Comparison of ENCODE assay signal across 16 cellular contexts in the genomic region with DNA sequence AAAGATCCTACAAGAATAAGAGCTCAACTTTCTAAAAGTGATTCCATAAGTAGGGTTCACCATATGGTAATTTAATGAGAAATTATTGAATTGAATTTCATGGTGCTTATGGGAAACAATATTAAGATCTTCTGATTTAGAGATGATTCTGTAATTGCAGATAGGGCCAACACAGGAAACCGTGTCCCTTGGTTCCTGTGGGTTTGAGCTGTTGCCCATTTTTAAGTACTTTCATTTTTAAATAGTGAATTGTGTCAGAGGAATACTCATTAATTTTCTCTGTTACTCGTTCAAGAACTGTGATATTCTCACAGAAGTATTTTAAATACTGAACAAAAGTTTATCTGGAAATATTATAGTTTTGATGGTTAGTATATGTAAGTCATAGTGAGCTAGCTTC.
DNase-seq lines count a peak whose midpoint lies in the region; ATAC-seq and TF ChIP-seq lines count a peak whose summit lies in the region.
"Had no signal": no experiment of that assay in that cellular context is flagged by ENCODE, and none has a peak within 500 bp of the region (broad histone marks: within the 10 kb centered on the region; RNA-seq: fewer than 3 reads in every experiment).

No MANE protein-coding gene starts in this region.

- no peaks in the 10 kb centered on the region for H3K27me3 ChIP-seq in breast epithelium
- H3K27me3 ChIP-seq: suprapubic skin had no signal

- no peak for ATAC-seq in activated CD8-positive, alpha-beta T cell treated with anti-CD3 and anti-CD28 coated beads for 36 hours
- ATAC-seq in activated CD8-positive, alpha-beta T cell treated with anti-CD3 and anti-CD28 coated beads, Interleukin-2, amount 10 ng/mL, durations not matched to agents 7 days and 5 days = no peak
- ATAC-seq in GM21381 (IDR thresholded peaks at IDR 0.05; ENCODE audit: unreplicated experiment) (peak; percentile 63), HG03378 (IDR thresholded peaks at IDR 0.05; ENCODE audit: unreplicated experiment) (peak; percentile 79)
- ATAC-seq: activated CD4-positive, CD25-positive, alpha-beta regulatory T cell treated with anti-CD3 and anti-CD28 coated beads, Interleukin-2, amount 50 U/mL, for 24 hours had no signal

- no peak for TF ChIP-seq POLR2A in breast epithelium (IDR thresholded peaks at IDR 0.05)

- no peak overlapping the region for H3K4me3 Mint-ChIP-seq in activated CD8-positive, alpha-beta T cell treated with anti-CD3 and anti-CD28 coated beads for 36 hours
- H3K4me3 Mint-ChIP-seq in activated CD8-positive, alpha-beta T cell treated with anti-CD3 and anti-CD28 coated beads, Interleukin-2, amount 10 ng/mL, durations not matched to agents 7 days and 5 days = no peak overlapping the region
- H3K4me3 Mint-ChIP-seq: mesothelial cell of epicardium had no signal

- no peaks in the 10 kb centered on the region for H3K9me3 ChIP-seq in breast epithelium
- H3K9me3 ChIP-seq: HAP-1, suprapubic skin had no signal

- no peak overlapping the region for H3K27ac ChIP-seq in breast epithelium
- H3K27ac ChIP-seq: suprapubic skin had no signal

- no peaks in the 10 kb centered on the region for H3K36me3 Mint-ChIP-seq in activated CD8-positive, alpha-beta T cell treated with anti-CD3 and anti-CD28 coated beads for 36 hours (ENCODE audit: low read depth)
- no peaks in the 10 kb centered on the region for H3K36me3 Mint-ChIP-seq in activated CD8-positive, alpha-beta T cell treated with anti-CD3 and anti-CD28 coated beads, Interleukin-2, amount 10 ng/mL, durations not matched to agents 7 days and 5 days (ENCODE audit: low read depth)
- H3K36me3 Mint-ChIP-seq: mesothelial cell of epicardium had no signal

- intact Hi-C loops in activated CD8-positive, alpha-beta T cell treated with anti-CD3 and anti-CD28 coated beads for 36 hours (cut with micrococcal nuclease) = no loop called here
- intact Hi-C loops in breast epithelium (cut with DNase I; ENCODE audit: low total_unique reads) = no loop called here

- DNase-seq in activated CD8-positive, alpha-beta T cell treated with anti-CD3 and anti-CD28 coated beads for 36 hours = peak; percentile 7
- no peak for DNase-seq in activated CD8-positive, alpha-beta T cell treated with anti-CD3 and anti-CD28 coated beads, Interleukin-2, amount 10 ng/mL, durations not matched to agents 7 days and 5 days
- DNase-seq in fibroblast of mammary gland (ENCODE audit: low read depth) (peak; percentile 22), DMS79 (lab: John Stamatoyannopoulos, UW) (no peak), breast epithelium (ENCODE audit: low spot score in 2 of 2) (no peak), SKM-1 treated with dmso at 0.1 percent for 144 hours (lab: John Stamatoyannopoulos, UW; ENCODE audit: unreplicated experiment) (no peak)
- DNase-seq: DMS 273 treated with DMSO at 0.1 percent for 48 hours, erythroblast, NCI-H526, SIG-M5 had no signal

- no peaks in the 10 kb centered on the region for H3K9me3 Mint-ChIP-seq in activated CD8-positive, alpha-beta T cell treated with anti-CD3 and anti-CD28 coated beads for 36 hours
- H3K9me3 Mint-ChIP-seq in activated CD8-positive, alpha-beta T cell treated with anti-CD3 and anti-CD28 coated beads, Interleukin-2, amount 10 ng/mL, durations not matched to agents 7 days and 5 days (ENCODE audit: insufficient read depth) = no peaks in the 10 kb centered on the region

- no peak overlapping the region for H3K27ac Mint-ChIP-seq in activated CD8-positive, alpha-beta T cell treated with anti-CD3 and anti-CD28 coated beads for 36 hours
- no peak overlapping the region for H3K27ac Mint-ChIP-seq in activated CD8-positive, alpha-beta T cell treated with anti-CD3 and anti-CD28 coated beads, Interleukin-2, amount 10 ng/mL, durations not matched to agents 7 days and 5 days
- H3K27ac Mint-ChIP-seq: mesothelial cell of epicardium had no signal

- TF ChIP-seq CTCF in activated CD8-positive, alpha-beta T cell treated with anti-CD3 and anti-CD28 coated beads for 36 hours (IDR thresholded peaks at IDR 0.05) = no peak
- TF ChIP-seq CTCF in fibroblast of mammary gland (conservative IDR thresholded peaks at IDR 0.05; ENCODE audit: control insufficient read depth, insufficient read depth, low read depth, low read length) (no peak), breast epithelium (IDR thresholded peaks at IDR 0.05) (no peak)

- no peak overlapping the region for H3K4me3 ChIP-seq in fibroblast of mammary gland (ENCODE audit: control insufficient read depth, low read depth, low read length)
- H3K4me3 ChIP-seq in breast epithelium = peak overlapping the region in 1 of 3 donors; percentile 44
- H3K4me3 ChIP-seq: HAP-1, suprapubic skin had no signal

- peaks cover 13% of the 10 kb centered on the region for H3K4me1 Mint-ChIP-seq in activated CD8-positive, alpha-beta T cell treated with anti-CD3 and anti-CD28 coated beads for 36 hours (ENCODE audit: low read depth)
- peaks cover 12% of the 10 kb centered on the region for H3K4me1 Mint-ChIP-seq in activated CD8-positive, alpha-beta T cell treated with anti-CD3 and anti-CD28 coated beads, Interleukin-2, amount 10 ng/mL, durations not matched to agents 7 days and 5 days (ENCODE audit: low read depth)

- CTCF ChIA-PET in activated CD8-positive, alpha-beta T cell treated with anti-CD3 and anti-CD28 coated beads for 36 hours (lab: Charles Lee) = interaction anchor here (2.3 kb wide), 1 partner anchor 21 kb away, joined by 8 read pairs; no protein-coding TSS in a partner anchor
- CTCF ChIA-PET in activated CD8-positive, alpha-beta T cell treated with anti-CD3 and anti-CD28 coated beads, Interleukin-2, amount 10 ng/mL, durations not matched to agents 7 days and 5 days (lab: Charles Lee) = interaction anchor here (1.7 to 2.3 kb wide), 2 partner anchors 11 to 19 kb away, joined by 3 to 7 read pairs; no protein-coding TSS in a partner anchor

- POLR2A ChIA-PET in activated CD8-positive, alpha-beta T cell treated with anti-CD3 and anti-CD28 coated beads for 36 hours (lab: Charles Lee) = no interaction called here
- POLR2A ChIA-PET in activated CD8-positive, alpha-beta T cell treated with anti-CD3 and anti-CD28 coated beads, Interleukin-2, amount 10 ng/mL, durations not matched to agents 7 days and 5 days (lab: Charles Lee) = interaction anchor here (0.6 kb wide), 1 partner anchor 157 kb away, joined by 4 read pairs; no protein-coding TSS in a partner anchor

- no peaks in the 10 kb centered on the region for H3K4me1 ChIP-seq in breast epithelium
- H3K4me1 ChIP-seq: HAP-1 had no signal

- no peaks in the 10 kb centered on the region for H3K27me3 Mint-ChIP-seq in activated CD8-positive, alpha-beta T cell treated with anti-CD3 and anti-CD28 coated beads for 36 hours
- peaks cover 3% of the 10 kb centered on the region for H3K27me3 Mint-ChIP-seq in activated CD8-positive, alpha-beta T cell treated with anti-CD3 and anti-CD28 coated beads, Interleukin-2, amount 10 ng/mL, durations not matched to agents 7 days and 5 days (ENCODE audit: low read depth)

- no peaks in the 10 kb centered on the region for H3K36me3 ChIP-seq in breast epithelium
- H3K36me3 ChIP-seq: HAP-1, suprapubic skin had no signal

Comparison
In these comparisons a context has a peak if more than half of its experiments do, and no peak if none do; other contexts are left out.
1. DNase-seq: peak in activated CD8-positive, alpha-beta T cell treated with anti-CD3 and anti-CD28 coated beads for 36 hours (single experiment) and fibroblast of mammary gland (single experiment); none in activated CD8-positive, alpha-beta T cell treated with anti-CD3 and anti-CD28 coated beads, Interleukin-2, amount 10 ng/mL, durations not matched to agents 7 days and 5 days (single experiment), DMS79 (single experiment), breast epithelium (0 of 2) and SKM-1 treated with dmso at 0.1 percent for 144 hours (single experiment).
2. ATAC-seq: peak in GM21381 (single experiment) and HG03378 (single experiment); none in activated CD8-positive, alpha-beta T cell treated with anti-CD3 and anti-CD28 coated beads for 36 hours (single experiment) and activated CD8-positive, alpha-beta T cell treated with anti-CD3 and anti-CD28 coated beads, Interleukin-2, amount 10 ng/mL, durations not matched to agents 7 days and 5 days (single experiment).